8 cellular contexts compared by ENCODE assay signal in the genomic region with DNA sequence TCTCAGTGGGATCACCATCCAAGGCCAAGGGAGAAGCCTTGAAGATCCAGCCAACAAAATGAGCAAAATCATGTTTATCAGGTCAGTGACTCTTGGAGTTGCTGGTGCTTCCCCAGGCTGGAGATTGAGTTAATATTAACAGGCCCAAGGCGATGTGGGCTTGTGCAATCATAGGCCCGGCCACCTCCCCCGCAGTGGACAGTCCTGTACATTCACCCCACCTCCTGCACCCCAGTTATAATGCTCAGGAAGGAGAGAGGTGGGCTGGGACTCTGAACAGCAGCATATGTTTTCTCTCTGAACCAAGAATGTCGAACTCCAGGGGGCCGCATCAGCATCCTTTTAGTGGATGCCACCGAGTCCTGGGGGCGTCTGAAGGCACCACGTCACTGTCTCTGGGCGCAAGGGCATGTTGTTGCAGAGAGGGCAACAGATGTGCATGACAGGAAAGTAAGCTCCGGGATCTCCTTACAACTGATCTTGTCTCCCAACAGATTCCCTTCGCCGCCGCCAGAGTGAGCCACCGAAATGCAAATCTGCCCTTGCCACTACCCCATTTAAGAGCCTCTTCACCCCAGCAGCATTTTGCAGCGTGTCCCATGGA. TPM values are rescaled to one million over a fixed set of nuclear protein-coding genes. Genes with fewer than 3 reads are reported as not detected.
A peak's percentile ranks its signal among the peaks of the same experiment; 100 is the strongest.
DNase-seq lines count a peak whose midpoint lies in the region; ATAC-seq, FAIRE-seq and TF ChIP-seq lines count a peak whose summit lies in the region.

No MANE protein-coding gene starts in this region.

- TF ChIP-seq RAD21 in A549 (conservative IDR thresholded peaks at IDR 0.05 in 1 of 2, IDR thresholded peaks at IDR 0.05 in 1 of 2): peak; percentile 59

- H3K27ac ChIP-seq in A549: no peak overlapping the region
- no peak overlapping the region for H3K27ac ChIP-seq in astrocyte (ENCODE audit: low read depth, low read length)
- no peak overlapping the region for H3K27ac ChIP-seq in tibial artery
- H3K27ac ChIP-seq in sigmoid colon: no peak overlapping the region

- intact Hi-C loops in tibial artery (cut with DNase I; ENCODE audit: low total_unique reads): no loop called here
- intact Hi-C loops in sigmoid colon (cut with DNase I): loop anchor here (5.0 kb wide), 1 partner anchor 132 kb away; no protein-coding TSS in a partner anchor

- CTCF ChIA-PET in A549 (lab: Yijun Ruan, JAX): interaction anchor here (0.6 to 3.5 kb wide), 11 partner anchors 9 to 380 kb away, joined by 3 to 24 read pairs (median 3); no protein-coding TSS in a partner anchor

- POLR2A ChIA-PET in A549 (lab: Yijun Ruan, JAX): no interaction called here

- no peak for TF ChIP-seq POLR2A in A549 (IDR thresholded peaks at IDR 0.05; ENCODE audit: low read length)
- no peak for TF ChIP-seq POLR2A in sigmoid colon (IDR thresholded peaks at IDR 0.05)

- H3K4me3 Mint-ChIP-seq in astrocyte (ENCODE audit: unreplicated experiment): no peak overlapping the region

- peak overlapping the region; percentile 9 for H2AFZ ChIP-seq in astrocyte (ENCODE audit: low read depth, low read length)

- peak overlapping the region; percentile 43 for H3K27ac Mint-ChIP-seq in astrocyte (ENCODE audit: unreplicated experiment)

- no peaks in the 10 kb centered on the region for H3K36me3 Mint-ChIP-seq in astrocyte (ENCODE audit: low read depth, unreplicated experiment)

- H3K4me1 Mint-ChIP-seq in astrocyte (ENCODE audit: low read depth, unreplicated experiment): no peaks in the 10 kb centered on the region

- no peak overlapping the region for H3K4me3 ChIP-seq in A549
- no peak overlapping the region for H3K4me3 ChIP-seq in astrocyte (ENCODE audit: insufficient read depth, low read depth, low read length)
- H3K4me3 ChIP-seq in tibial artery: no peak overlapping the region
- H3K4me3 ChIP-seq in sigmoid colon: no peak overlapping the region

- WGBS in A549 (ENCODE audit: missing lambda C conversion rate): 7% methylated on average over 10 of the region's 15 CpGs
- WGBS in sigmoid colon, 2 donors: 21 to 26% methylated on average over 15 of the region's 15 CpGs

- ATAC-seq in A549 (peak; percentile 81 to 90), GM18907 (IDR thresholded peaks at IDR 0.05; ENCODE audit: unreplicated experiment) (peak; percentile 62), GM21737 (IDR thresholded peaks at IDR 0.05; ENCODE audit: unreplicated experiment) (no peak)

- H3K9me3 ChIP-seq in A549 (no peaks in the 10 kb centered on the region), astrocyte (ENCODE audit: insufficient read depth, low read depth, low read length) (no peaks in the 10 kb centered on the region), tibial artery (no peaks in the 10 kb centered on the region), sigmoid colon (no peaks in the 10 kb centered on the region)

- H3K4me2 ChIP-seq in A549 (peak overlapping the region; percentile 72), astrocyte (ENCODE audit: low read length) (peak overlapping the region; percentile 25)

- no peak for FAIRE-seq in A549 (lab: Jason Lieb, UNC)
- FAIRE-seq in astrocyte (lab: Jason Lieb, UNC): no peak

- H3K27me3 ChIP-seq in astrocyte (ENCODE audit: insufficient read depth, low read length): no peaks in the 10 kb centered on the region
- H3K27me3 ChIP-seq in tibial artery: peaks cover 0 to 4% of the 10 kb centered on the region in 2 donors
- no peaks in the 10 kb centered on the region for H3K27me3 ChIP-seq in sigmoid colon

- peak; percentile 43 for TF ChIP-seq CTCF in A549 (IDR thresholded peaks at IDR 0.05)
- peak; percentile 27 for TF ChIP-seq CTCF in astrocyte (IDR thresholded peaks at IDR 0.05; ENCODE audit: insufficient read depth, low read depth, low read length)
- TF ChIP-seq CTCF in tibial artery (IDR thresholded peaks at IDR 0.05): peak; percentile 22 to 30
- TF ChIP-seq CTCF in sigmoid colon (IDR thresholded peaks at IDR 0.05): peak in 1 of 4 experiments; percentile 27

- no peaks in the 10 kb centered on the region for H3K79me2 ChIP-seq in astrocyte (ENCODE audit: insufficient read depth, low read length)

- peak in 1 of 2 experiments; percentile 61 for DNase-seq in A549 (ENCODE audit: low read depth in 1 of 2, low spot score in 1 of 2)
- peak; percentile 36 for DNase-seq in astrocyte (ENCODE audit: low read depth)
- peak; percentile 80 for DNase-seq in islet precursor cell
- peak in 1 of 2 donors; percentile 73 for DNase-seq in tibial artery
- no peak for DNase-seq in NCI-H2227 treated with DMSO at 0.1 percent for 48 hours (lab: John Stamatoyannopoulos, UW)
- no peak for DNase-seq in sigmoid colon

- H4K20me1 ChIP-seq in astrocyte (ENCODE audit: insufficient read depth, low read length): no peaks in the 10 kb centered on the region

- TF ChIP-seq EP300 in A549 (IDR thresholded peaks at IDR 0.05) (no peak), sigmoid colon (IDR thresholded peaks at IDR 0.05) (no peak)

- peaks cover 13% of the 10 kb centered on the region; the same call in 2 of the 3 replicates for H3K4me1 ChIP-seq in A549
- no peaks in the 10 kb centered on the region for H3K4me1 ChIP-seq in astrocyte (ENCODE audit: insufficient read depth, low read length)
- H3K4me1 ChIP-seq in tibial artery: no peaks in the 10 kb centered on the region
- H3K4me1 ChIP-seq in sigmoid colon: no peaks in the 10 kb centered on the region

- peaks cover 2% of the 10 kb centered on the region for H3K27me3 Mint-ChIP-seq in astrocyte (ENCODE audit: low read depth, unreplicated experiment)

- peaks cover 9% of the 10 kb centered on the region for H3K9me3 Mint-ChIP-seq in astrocyte (ENCODE audit: unreplicated experiment)

- H3K9ac ChIP-seq in astrocyte (ENCODE audit: low read length): no peak overlapping the region

- H3K36me3 ChIP-seq in astrocyte (ENCODE audit: insufficient read depth, low read length): no peaks in the 10 kb centered on the region
- H3K36me3 ChIP-seq in tibial artery: no peaks in the 10 kb centered on the region
- H3K36me3 ChIP-seq in sigmoid colon: no peaks in the 10 kb centered on the region

TF ChIP-seq in A549, 52 proteins besides CTCF, POLR2A, EP300 and RAD21:
- TF ChIP-seq HOXB13 (CRISPR knock-in tag; IDR thresholded peaks at IDR 0.05; ENCODE audit: low read depth) (no peak), CEBPB (IDR thresholded peaks at IDR 0.05) (peak; percentile 27 to 65; a peak in 3 of 4 replicates), JUNB (IDR thresholded peaks at IDR 0.05) (no peak), SMC3 (IDR thresholded peaks at IDR 0.05) (peak; percentile 60; the same call in 2 of the 3 replicates)
TF ChIP-seq in A549: peak in this region for 2.

RNA-seq across cellular contexts. Expression of a gene that starts 11.2 kb away (rescaled TPM):
- not detected in 2 replicates for polyA plus RNA-seq in A549 (2011; rRNA removed)
- not detected in 2 replicates for polyA plus RNA-seq in A549 (2012; cell fraction: cytosol; rRNA removed)
- not detected in 2 replicates for polyA plus RNA-seq in A549 (2012; cell fraction: nucleus; rRNA removed)
- polyA plus RNA-seq in A549 (2017; fragmentation: RNase III; extraction: RNeasy Plus Mini Kit Qiagen cat#74134 plus additional on column Dnase treatment): not detected in 3 replicates
- polyA minus RNA-seq in A549 (2011; rRNA and poly(A)+ RNA removed): not detected in 2 replicates
- not detected in 2 replicates for total RNA-seq in astrocyte
- total RNA-seq in sigmoid colon: not detected
- polyA plus RNA-seq in sigmoid colon: not detected

RNA-seq across cellular contexts. Expression of a gene that starts 32.2 kb away (rescaled TPM):
- polyA plus RNA-seq in A549 (2011; rRNA removed) (1.8 and 3.3 TPM in 2 replicates), A549 (2017; fragmentation: RNase III; extraction: RNeasy Plus Mini Kit Qiagen cat#74134 plus additional on column Dnase treatment) (0.38 to 0.43 TPM (median 0.43 TPM) in 3 replicates), sigmoid colon (1 to 10 TPM in 1 of 3 donors, not detected in 2; 2.0 TPM)
- 0.44 and 0.53 TPM in 2 replicates for polyA plus RNA-seq in A549 (2012; cell fraction: cytosol; rRNA removed)
- 0.62 and 0.68 TPM in 2 replicates for polyA plus RNA-seq in A549 (2012; cell fraction: nucleus; rRNA removed)
- 1.9 and 3.3 TPM in 2 replicates for polyA minus RNA-seq in A549 (2011; rRNA and poly(A)+ RNA removed)
- total RNA-seq in astrocyte (not detected in 2 replicates), sigmoid colon (not detected)

RNA-seq across cellular contexts. Expression of a gene that starts 33.1 kb away (rescaled TPM):
- polyA plus RNA-seq in A549 (2011; rRNA removed) (2.2 and 4.1 TPM in 2 replicates), A549 (2017; fragmentation: RNase III; extraction: RNeasy Plus Mini Kit Qiagen cat#74134 plus additional on column Dnase treatment) (0.24 to 0.34 TPM (median 0.26 TPM) in 3 replicates), sigmoid colon (100 to 1,000 TPM; 103 to 134 (median 103) TPM)
- polyA plus RNA-seq in A549 (2012; cell fraction: cytosol; rRNA removed): 0.12 and 0.19 TPM in 2 replicates
- 0.13 and 0.48 TPM in 2 replicates for polyA plus RNA-seq in A549 (2012; cell fraction: nucleus; rRNA removed)
- polyA minus RNA-seq in A549 (2011; rRNA and poly(A)+ RNA removed): 0.58 and 2.4 TPM in 2 replicates
- total RNA-seq in astrocyte (0.98 and 1.3 TPM in 2 replicates), sigmoid colon (10 to 100 TPM in 1 of 4 donors, 1 to 10 TPM in 3; 1.9 to 26.6 (median 5.8) TPM)

Comparison
In these comparisons a context has a peak if more than half of its experiments do, and no peak if none do; other contexts are left out.
1. DNase-seq: peak in astrocyte (single experiment) and islet precursor cell (single experiment); none in NCI-H2227 treated with DMSO at 0.1 percent for 48 hours (single experiment) and sigmoid colon (single experiment).